25 cellular contexts compared by ENCODE assay signal in genomic region chr15:31020542-31020941, GRCh38. TPM values are rescaled to one million over a fixed set of nuclear protein-coding genes. Genes with fewer than 3 reads are reported as not detected.
DNase-seq lines count a peak whose midpoint lies in the region; ATAC-seq and TF ChIP-seq lines count a peak whose summit lies in the region.
"Had no signal": no experiment of that assay in that cellular context is flagged by ENCODE, and none has a peak within 500 bp of the region (broad histone marks: within the 10 kb centered on the region; RNA-seq: fewer than 3 reads in every experiment).

No MANE protein-coding gene starts in this region.

- H3K9me3 Mint-ChIP-seq in activated B cell treated with CpG ODN at 0.5 μM for 24 hours, result no peaks in the 10 kb centered on the region
- no peaks in the 10 kb centered on the region for H3K9me3 Mint-ChIP-seq in stimulated activated memory B cell treated with anti-CD40 and anti-IgM and Interleukin-4, amounts not matched to agents 10 μg/mL and 1 μg/mL and 100 μg/mL, for 72 hours
- H3K9me3 Mint-ChIP-seq: CD4-positive, alpha-beta T cell had no signal

- H3K4me3 ChIP-seq in fibroblast of the aortic adventitia (ENCODE audit: low read depth, low read length) (no peak overlapping the region), MM.1S (ENCODE audit: low read length) (no peak overlapping the region)
- H3K4me3 ChIP-seq: BLaER1 treated with 17β-estradiol and CSF1 and Interleukin-3, amounts not matched to agents 10 nM and 100 nM; K562; PC-9; SJSA1 had no signal

- peak overlapping the region; percentile 38 for H3K27ac Mint-ChIP-seq in activated B cell treated with CpG ODN at 0.5 μM for 24 hours
- H3K27ac Mint-ChIP-seq in stimulated activated memory B cell treated with anti-CD40 and anti-IgM and Interleukin-4, amounts not matched to agents 10 μg/mL and 1 μg/mL and 100 μg/mL, for 72 hours, result peak overlapping the region; percentile 43
- H3K27ac Mint-ChIP-seq: CD4-positive, alpha-beta T cell had no signal

- POLR2A ChIA-PET in activated B cell treated with CpG ODN at 0.5 μM for 24 hours (lab: Charles Lee), result no interaction called here

- no peak overlapping the region for H3K4me2 ChIP-seq in MM.1S (ENCODE audit: low read depth, low read length)
- H3K4me2 ChIP-seq: BLaER1 treated with 17β-estradiol and CSF1 and Interleukin-3, amounts not matched to agents 10 nM and 100 nM; PC-9 had no signal

- peak; percentile 21 for ATAC-seq in activated B cell treated with CpG ODN at 0.5 μM for 24 hours (ENCODE audit: low read depth)
- ATAC-seq in stimulated activated memory B cell treated with anti-CD40 and anti-IgM and Interleukin-4, amounts not matched to agents 10 μg/mL and 1 μg/mL and 100 μg/mL, for 72 hours, result no peak
- ATAC-seq: K562 had no signal

- no peaks in the 10 kb centered on the region for H4K20me1 ChIP-seq in MM.1S (ENCODE audit: insufficient read depth, low read length)
- H4K20me1 ChIP-seq: BLaER1 treated with 17β-estradiol and CSF1 and Interleukin-3, amounts not matched to agents 10 nM and 100 nM had no signal

- H3K27me3 Mint-ChIP-seq in activated B cell treated with CpG ODN at 0.5 μM for 24 hours, result no peaks in the 10 kb centered on the region
- H3K27me3 Mint-ChIP-seq in stimulated activated memory B cell treated with anti-CD40 and anti-IgM and Interleukin-4, amounts not matched to agents 10 μg/mL and 1 μg/mL and 100 μg/mL, for 72 hours, result no peaks in the 10 kb centered on the region

- no peaks in the 10 kb centered on the region for H3K36me3 Mint-ChIP-seq in activated B cell treated with CpG ODN at 0.5 μM for 24 hours (ENCODE audit: low read depth)
- H3K36me3 Mint-ChIP-seq in stimulated activated memory B cell treated with anti-CD40 and anti-IgM and Interleukin-4, amounts not matched to agents 10 μg/mL and 1 μg/mL and 100 μg/mL, for 72 hours, result no peaks in the 10 kb centered on the region

- H3K9me3 ChIP-seq in MM.1S (replicated peaks; ENCODE audit: insufficient read depth, low read length), result no peaks in the 10 kb centered on the region
- H3K9me3 ChIP-seq: SJSA1 had no signal

- DNase-seq in EH (ENCODE audit: low read depth) (peak; percentile 52), activated B cell treated with CpG ODN at 0.5 μM for 24 hours (no peak), fibroblast of the aortic adventitia (ENCODE audit: low read depth) (peak; percentile 25), posterior cingulate gyrus (no peak), MM.1S (no peak), HuH-7.5 (ENCODE audit: low spot score) (no peak)
- DNase-seq: CD4-positive, alpha-beta T cell; GOT3; HCEC 1CT; Kasumi-1; MV-4-11; NCI-H1105; NCI-H1436 treated with DMSO at 0.1 percent for 48 hours; NCI-H187 treated with DMSO at 0.1 percent for 48 hours; NCI-H2107; NCI-H446; NCI-H524 treated with DMSO at 0.1 percent for 48 hours; NCI-H774; PC-9; Right ventricle myocardium superior; RPMI8226 had no signal

- H3K79me2 ChIP-seq in MM.1S (ENCODE audit: low read length), result no peaks in the 10 kb centered on the region

- H3K4me3 Mint-ChIP-seq in activated B cell treated with CpG ODN at 0.5 μM for 24 hours, result no peak overlapping the region
- H3K4me3 Mint-ChIP-seq in stimulated activated memory B cell treated with anti-CD40 and anti-IgM and Interleukin-4, amounts not matched to agents 10 μg/mL and 1 μg/mL and 100 μg/mL, for 72 hours, result no peak overlapping the region
- H3K4me3 Mint-ChIP-seq: CD4-positive, alpha-beta T cell had no signal

- H3K4me1 Mint-ChIP-seq in activated B cell treated with CpG ODN at 0.5 μM for 24 hours, result peaks cover 67% of the 10 kb centered on the region
- H3K4me1 Mint-ChIP-seq in stimulated activated memory B cell treated with anti-CD40 and anti-IgM and Interleukin-4, amounts not matched to agents 10 μg/mL and 1 μg/mL and 100 μg/mL, for 72 hours, result peaks cover 39% of the 10 kb centered on the region

- 0 out of 2 replicates have a peak, but pooled peaks cover 5% of the 10 kb centered on the region for H3K4me1 ChIP-seq in MM.1S (ENCODE audit: low read length)

- CTCF ChIA-PET in activated B cell treated with CpG ODN at 0.5 μM for 24 hours (lab: Charles Lee), result no interaction called here

- H3K27ac ChIP-seq in MM.1S (ENCODE audit: low read length), result no peak overlapping the region
- H3K27ac ChIP-seq: BLaER1 treated with 17β-estradiol and CSF1 and Interleukin-3, amounts not matched to agents 10 nM and 100 nM; PC-9; SJSA1 had no signal

- no peaks in the 10 kb centered on the region for H3F3A ChIP-seq in MM.1S (ENCODE audit: insufficient read depth, low read length)

- intact Hi-C loops in activated B cell treated with CpG ODN at 0.5 μM for 24 hours (cut with micrococcal nuclease) (loop anchor here (2.0 kb wide), 1 partner anchor 16 kb away; no protein-coding TSS in a partner anchor), posterior cingulate gyrus (cut with DNase I) (no loop called here)

- no peaks in the 10 kb centered on the region for H3K27me3 ChIP-seq in MM.1S (replicated peaks; ENCODE audit: insufficient read depth, low read length)
- H3K27me3 ChIP-seq: BLaER1 treated with 17β-estradiol and CSF1 and Interleukin-3, amounts not matched to agents 10 nM and 100 nM; SJSA1 had no signal

- no peaks in the 10 kb centered on the region for H3K36me3 ChIP-seq in MM.1S (replicated peaks; ENCODE audit: insufficient read depth, low read length)
- H3K36me3 ChIP-seq: BLaER1 treated with 17β-estradiol and CSF1 and Interleukin-3, amounts not matched to agents 10 nM and 100 nM; SJSA1 had no signal

- no peak overlapping the region for H2AFZ ChIP-seq in MM.1S (ENCODE audit: low read length)
- H2AFZ ChIP-seq: PC-9 had no signal

- H3K9ac ChIP-seq in MM.1S (ENCODE audit: low read length), result no peak overlapping the region
- H3K9ac ChIP-seq: BLaER1 treated with 17β-estradiol and CSF1 and Interleukin-3, amounts not matched to agents 10 nM and 100 nM had no signal

- no peak for TF ChIP-seq CTCF in activated B cell treated with CpG ODN at 0.5 μM for 24 hours (IDR thresholded peaks at IDR 0.05)
- TF ChIP-seq CTCF in fibroblast of the aortic adventitia (IDR thresholded peaks at IDR 0.05; ENCODE audit: insufficient read depth, low read length), result no peak
- TF ChIP-seq CTCF in MM.1S (IDR thresholded peaks at IDR 0.05; ENCODE audit: low read length), result no peak

- H3K9me2 ChIP-seq in MM.1S (replicated peaks; ENCODE audit: insufficient read depth, low read length), result no peaks in the 10 kb centered on the region

RNA-seq across cellular contexts. Expression of gene MTMR10, which starts 29.1 kb away (rescaled TPM):
- total RNA-seq in activated B cell treated with CpG ODN at 0.5 μM for 24 hours (39.3 and 42.5 TPM in 2 replicates), fibroblast of the aortic adventitia (ENCODE audit: low replicate concordance) (16.2 and 21.3 TPM in 2 replicates)

Comparison
In these comparisons a context has a peak if more than half of its experiments do, and no peak if none do; other contexts are left out.
1. DNase-seq: peak in EH (single experiment) and fibroblast of the aortic adventitia (single experiment); none in activated B cell treated with CpG ODN at 0.5 μM for 24 hours (single experiment), posterior cingulate gyrus (0 of 10), MM.1S (single experiment) and HuH-7.5 (single experiment).